ENCODE assay signal across 22 cellular contexts in genomic region chr2:215878476-215879063, GRCh38.
DNase-seq lines count a peak whose midpoint lies in the region; ATAC-seq, FAIRE-seq and TF ChIP-seq lines count a peak whose summit lies in the region.
"Had no signal": no experiment of that assay in that cellular context is flagged by ENCODE, and none has a peak within 500 bp of the region (broad histone marks: within the 10 kb centered on the region; RNA-seq: fewer than 3 reads in every experiment).

No MANE protein-coding gene starts in this region.

- no peak for FAIRE-seq in kidney (lab: Jason Lieb, UNC)

- no peak overlapping the region for H3K9ac ChIP-seq in kidney (ENCODE audit: low read length in 2 of 2)

- peak overlapping the region; percentile 13 for H3K27ac ChIP-seq in osteoblast (ENCODE audit: low read depth, low read length)
- H3K27ac ChIP-seq in CD4-positive, alpha-beta T cell (ENCODE audit: low read depth, low read length), result no peak overlapping the region
- no peak overlapping the region for H3K27ac ChIP-seq in kidney (ENCODE audit: low read depth in 2 of 2, low read length in 2 of 2)
- H3K27ac ChIP-seq: C4-2B, dorsolateral prefrontal cortex, esophagus squamous epithelium, SK-N-MC had no signal

- no peak overlapping the region for H2AFZ ChIP-seq in osteoblast (ENCODE audit: low read length)

- CTCF ChIA-PET in CD4-positive, alpha-beta T cell (lab: Charles Lee), result no interaction called here

- DNase-seq in GM03348 (ENCODE audit: low spot score), result peak; percentile 28
- DNase-seq in M059J (ENCODE audit: low read depth), result peak; percentile 23
- peak; percentile 29 for DNase-seq in dedifferentiated amniotic fluid mesenchymal stem cell (ENCODE audit: extremely low spot score)
- no peak for DNase-seq in osteoblast (ENCODE audit: insufficient read length, low spot score, missing footprints)
- no peak for DNase-seq in activated naive CD4-positive, alpha-beta T cell treated with anti-CD3 and anti-CD28 coated beads, Interleukin-2, amount 50 U/mL, for 16 hours
- DNase-seq in CD4-positive, alpha-beta T cell, result no peak
- no peak for DNase-seq in kidney
- DNase-seq: activated CD8-positive, alpha-beta memory T cell treated with anti-CD3 and anti-CD28 coated beads, Interleukin-2, amount 50 U/mL, for 4 hours; activated gamma-delta T cell; DMS79; dorsolateral prefrontal cortex; esophagus squamous epithelium; NCI-H1694 treated with DMSO at 0.1 percent for 48 hours; NCI-H446 treated with DMSO at 0.1 percent for 48 hours; occipital lobe; stimulated activated CD4-positive, alpha-beta T cell treated with anti-CD3 and anti-CD28 coated beads, Interleukin-4, amount 100 ng/mL, for 24 hours; stimulated activated CD8-positive, alpha-beta memory T cell treated with anti-CD3 and anti-CD28 coated beads, Interleukin-4, amount 100 ng/mL, for 48 hours; T1000 had no signal

- POLR2A ChIA-PET in CD4-positive, alpha-beta T cell (lab: Charles Lee), result no interaction called here

- H3K4me1 Mint-ChIP-seq in stimulated activated memory B cell treated with anti-CD40 and anti-IgM and Interleukin-4, amounts not matched to agents 10 μg/mL and 1 μg/mL and 100 μg/mL, for 72 hours, result no peaks in the 10 kb centered on the region
- no peaks in the 10 kb centered on the region for H3K4me1 Mint-ChIP-seq in CD4-positive, alpha-beta T cell (ENCODE audit: low read depth)

- H3K27me3 ChIP-seq in osteoblast (ENCODE audit: insufficient read depth, low read length), result no peaks in the 10 kb centered on the region
- no peaks in the 10 kb centered on the region for H3K27me3 ChIP-seq in CD4-positive, alpha-beta T cell (ENCODE audit: control insufficient read depth, insufficient read depth, low read length)
- H3K27me3 ChIP-seq: dorsolateral prefrontal cortex, esophagus squamous epithelium had no signal

- H4K20me1 ChIP-seq in osteoblast (ENCODE audit: insufficient read depth, low read length), result no peaks in the 10 kb centered on the region

- no peak overlapping the region for H3K27ac Mint-ChIP-seq in stimulated activated memory B cell treated with anti-CD40 and anti-IgM and Interleukin-4, amounts not matched to agents 10 μg/mL and 1 μg/mL and 100 μg/mL, for 72 hours
- H3K27ac Mint-ChIP-seq in CD4-positive, alpha-beta T cell, result no peak overlapping the region
- H3K27ac Mint-ChIP-seq: brain had no signal

- no peaks in the 10 kb centered on the region for H3K36me3 Mint-ChIP-seq in stimulated activated memory B cell treated with anti-CD40 and anti-IgM and Interleukin-4, amounts not matched to agents 10 μg/mL and 1 μg/mL and 100 μg/mL, for 72 hours
- H3K36me3 Mint-ChIP-seq in CD4-positive, alpha-beta T cell (ENCODE audit: low read depth), result no peaks in the 10 kb centered on the region
- H3K36me3 Mint-ChIP-seq: brain had no signal

- no peaks in the 10 kb centered on the region for H3K9me3 Mint-ChIP-seq in stimulated activated memory B cell treated with anti-CD40 and anti-IgM and Interleukin-4, amounts not matched to agents 10 μg/mL and 1 μg/mL and 100 μg/mL, for 72 hours
- no peaks in the 10 kb centered on the region for H3K9me3 Mint-ChIP-seq in CD4-positive, alpha-beta T cell

- peaks cover 19% of the 10 kb centered on the region for H3K27me3 Mint-ChIP-seq in stimulated activated memory B cell treated with anti-CD40 and anti-IgM and Interleukin-4, amounts not matched to agents 10 μg/mL and 1 μg/mL and 100 μg/mL, for 72 hours
- H3K27me3 Mint-ChIP-seq in CD4-positive, alpha-beta T cell, result no peaks in the 10 kb centered on the region

- intact Hi-C loops in CD4-positive, alpha-beta T cell (cut with DNase I, micrococcal nuclease), result no loop called here
- intact Hi-C loops in kidney (cut with DNase I), result no loop called here

- no peak overlapping the region for H3K4me2 ChIP-seq in osteoblast (ENCODE audit: insufficient read depth, low read length)

- no peaks in the 10 kb centered on the region for H3K79me2 ChIP-seq in osteoblast (ENCODE audit: insufficient read depth, low read length)

- ATAC-seq in stimulated activated memory B cell treated with anti-CD40 and anti-IgM and Interleukin-4, amounts not matched to agents 10 μg/mL and 1 μg/mL and 100 μg/mL, for 72 hours, result no peak
- ATAC-seq in CD4-positive, alpha-beta T cell (ENCODE audit: poor library complexity), result no peak

- H3K36me3 ChIP-seq in osteoblast (ENCODE audit: insufficient read depth, low read length) (no peaks in the 10 kb centered on the region), kidney (ENCODE audit: control insufficient read depth in 1 of 2, insufficient read depth in 2 of 2, low read length in 2 of 2) (no peaks in the 10 kb centered on the region)
- H3K36me3 ChIP-seq: esophagus squamous epithelium had no signal

- H3K4me3 ChIP-seq in osteoblast (ENCODE audit: insufficient read depth, low read length) (no peak overlapping the region), kidney (ENCODE audit: low read length in 2 of 2) (no peak overlapping the region)
- H3K4me3 ChIP-seq: dorsolateral prefrontal cortex, esophagus squamous epithelium, SK-N-MC had no signal

- no peak overlapping the region for H3K4me3 Mint-ChIP-seq in stimulated activated memory B cell treated with anti-CD40 and anti-IgM and Interleukin-4, amounts not matched to agents 10 μg/mL and 1 μg/mL and 100 μg/mL, for 72 hours
- H3K4me3 Mint-ChIP-seq in CD4-positive, alpha-beta T cell, result no peak overlapping the region
- H3K4me3 Mint-ChIP-seq: brain had no signal

- H3K4me1 ChIP-seq in osteoblast (ENCODE audit: insufficient read depth, low read length) (peaks cover 24% of the 10 kb centered on the region), kidney (ENCODE audit: control insufficient read depth in 1 of 2, insufficient read depth in 1 of 2, low read depth in 1 of 2, low read length in 2 of 2) (no peaks in the 10 kb centered on the region)

- H3K9me3 ChIP-seq in osteoblast (ENCODE audit: low read depth, low read length) (no peaks in the 10 kb centered on the region), kidney (ENCODE audit: control insufficient read depth in 1 of 2, low read length in 2 of 2) (peaks cover 0 to 5% of the 10 kb centered on the region in 2 donors)
- H3K9me3 ChIP-seq in CD4-positive, alpha-beta T cell (ENCODE audit: control insufficient read depth, low read length), result no peaks in the 10 kb centered on the region
- H3K9me3 ChIP-seq: esophagus squamous epithelium had no signal

- TF ChIP-seq CTCF in osteoblast (IDR thresholded peaks at IDR 0.05; ENCODE audit: extremely low read depth, low read depth, low read length) (no peak), kidney (IDR thresholded peaks at IDR 0.05; ENCODE audit: borderline replicate concordance, extremely low read depth, insufficient read depth) (no peak)
- TF ChIP-seq CTCF in CD4-positive, alpha-beta T cell (IDR thresholded peaks at IDR 0.05), result no peak

Comparison
In these comparisons a context has a peak if more than half of its experiments do, and no peak if none do; other contexts are left out.
1. DNase-seq: peak in GM03348 (single experiment), M059J (single experiment) and dedifferentiated amniotic fluid mesenchymal stem cell (single experiment); none in osteoblast (single experiment), activated naive CD4-positive, alpha-beta T cell treated with anti-CD3 and anti-CD28 coated beads, Interleukin-2, amount 50 U/mL, for 16 hours (single experiment), CD4-positive, alpha-beta T cell (0 of 10) and kidney (single experiment).